Comparison of ENCODE assay signal across 1 cellular context in the genomic region with DNA sequence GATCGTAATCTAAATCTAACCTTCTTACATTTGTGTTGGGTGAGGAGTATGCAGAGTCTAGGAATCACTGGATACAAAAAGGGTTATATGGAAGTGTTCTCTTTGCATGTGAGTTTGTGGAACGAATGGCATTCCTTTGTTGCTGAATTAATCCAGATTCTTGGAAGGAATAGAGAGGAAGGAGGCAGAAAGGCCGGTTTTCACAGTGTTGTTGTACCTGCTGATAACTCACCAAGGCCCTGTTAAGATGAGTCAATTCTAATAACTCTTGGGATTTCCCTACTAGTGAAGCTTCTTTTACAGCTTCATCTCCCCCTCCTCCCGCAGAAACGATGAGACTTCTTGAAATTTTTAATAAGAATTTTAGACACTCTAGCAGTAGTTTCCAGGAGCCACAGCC.
TF ChIP-seq lines count a peak whose summit lies in the region.

No MANE protein-coding gene starts in this region.

TF ChIP-seq in A549, 52 proteins besides CTCF, POLR2A, EP300 and RAD21:
- TF ChIP-seq NPAS2 (CRISPR knock-in tag; IDR thresholded peaks at IDR 0.05; ENCODE audit: borderline replicate concordance) (no peak), USF2 (IDR thresholded peaks at IDR 0.05) (no peak)
